In the genomic region with DNA sequence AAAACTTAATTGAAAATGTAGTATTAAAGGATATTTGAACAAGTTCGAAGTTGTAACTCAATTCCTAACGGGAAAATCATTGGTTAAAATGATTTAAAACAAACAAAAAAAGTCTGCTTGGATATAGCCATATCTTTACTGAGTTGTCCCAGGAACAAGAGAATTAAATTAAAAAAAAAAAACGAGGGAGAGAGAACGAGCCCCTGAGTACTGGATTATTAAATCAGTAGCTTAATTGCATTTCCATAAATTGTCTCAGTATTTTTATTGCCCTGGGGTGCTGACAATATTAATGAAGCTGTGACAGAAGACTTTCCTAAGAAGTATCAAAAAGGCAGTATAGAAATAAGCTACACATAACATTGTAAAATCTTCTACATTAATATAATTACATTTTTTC, we compare ENCODE assay signal across 37 cellular contexts.
"Had no signal": no experiment of that assay in that cellular context is flagged by ENCODE, and none has a peak within 500 bp of the region (broad histone marks: within the 10 kb centered on the region; RNA-seq: fewer than 3 reads in every experiment).

No MANE protein-coding gene starts in this region.

- H3K27ac Mint-ChIP-seq: activated naive CD4-positive, alpha-beta T cell treated with anti-CD3 and anti-CD28 coated beads for 36 hours; activated naive CD4-positive, alpha-beta T cell treated with anti-CD3 and anti-CD28 coated beads, Interleukin-2, amount 10 ng/mL, durations not matched to agents 7 days and 5 days; activated naive CD4-positive, alpha-beta T cell treated with anti-CD3 and anti-CD28 coated beads, Interleukin-2, amount 50 U/mL, for 24 hours; activated naive CD8-positive, alpha-beta T cell; activated naive CD8-positive, alpha-beta T cell treated with anti-CD3 and anti-CD28 coated beads for 36 hours; activated naive CD8-positive, alpha-beta T cell treated with anti-CD3 and anti-CD28 coated beads, Interleukin-2, amount 10 ng/mL, durations not matched to agents 7 days and 5 days; activated naive CD8-positive, alpha-beta T cell treated with anti-CD3 and anti-CD28 coated beads, Interleukin-2, amount 50 U/mL, for 24 hours; activated T-cell treated with anti-CD3 and anti-CD28 coated beads, Interleukin-2, amount 50 U/mL, for 24 hours; activated T-cell treated with anti-CD3 and anti-CD28 coated beads, Interleukin-2, amount 50 U/mL, for 72 hours; activated T-helper 1 cell treated with anti-CD3 and anti-CD28 coated beads, Interleukin-12 subunit alpha, Interleukin-12 subunit beta, Interleukin-2, Interleukin-4 antibody, amounts not matched to agents 30 ng/mL and 10 ng/mL and 1 ng/mL, durations not matched to agents 14 hours and 24 hours and 36 hours; activated T-helper 17 cell treated with anti-CD3 and anti-CD28 coated beads, Interleukin-2, amount 50 U/mL, for 72 hours; activated T-helper 2 cell treated with anti-CD3 and anti-CD28 coated beads, Interferon-gamma antibody, Interleukin-2, Interleukin-4, amounts not matched to agents 10 μg/mL and 5 μg/mL and 100 μg/mL, durations not matched to agents 14 hours and 24 hours and 36 hours; brain had no signal

- H3K27ac ChIP-seq: adrenal gland, ascending aorta, body of pancreas, brain microvascular endothelial cell, breast epithelium, cardiac muscle cell had no signal

- H3K4me3 ChIP-seq: adrenal gland, ascending aorta, body of pancreas, breast epithelium, cardiac muscle cell had no signal

- H3K36me3 ChIP-seq: adrenal gland, ascending aorta, brain microvascular endothelial cell, breast epithelium, cardiac muscle cell had no signal

- DNase-seq: activated effector memory CD4-positive, alpha-beta T cell treated with anti-CD3 and anti-CD28 coated beads, Interleukin-2, amount 50 U/mL, for 16 hours; activated effector memory CD4-positive, alpha-beta T cell treated with Interleukin-2 at 50 U/mL for 16 hours; activated gamma-delta T cell; activated gamma-delta T cell treated with Interleukin-2 at 50 U/mL for 16 hours; activated naive CD4-positive, alpha-beta T cell; activated naive CD4-positive, alpha-beta T cell treated with anti-CD3 and anti-CD28 coated beads for 36 hours; activated naive CD4-positive, alpha-beta T cell treated with anti-CD3 and anti-CD28 coated beads, Interleukin-2, amount 10 ng/mL, durations not matched to agents 7 days and 5 days; activated naive CD4-positive, alpha-beta T cell treated with anti-CD3 and anti-CD28 coated beads, Interleukin-2, amount 50 U/mL, for 16 hours; activated naive CD4-positive, alpha-beta T cell treated with Interleukin-2 at 50 U/mL for 16 hours; activated naive CD8-positive, alpha-beta T cell treated with anti-CD3 and anti-CD28 coated beads for 36 hours; activated naive CD8-positive, alpha-beta T cell treated with anti-CD3 and anti-CD28 coated beads, Interleukin-2, amount 10 ng/mL, durations not matched to agents 7 days and 5 days; activated naive CD8-positive, alpha-beta T cell treated with anti-CD3 and anti-CD28 coated beads, Interleukin-2, amount 50 U/mL, for 24 hours; activated T-cell treated with anti-CD3 and anti-CD28 coated beads, Interleukin-2, amount 50 U/mL, for 1 hour; activated T-cell treated with anti-CD3 and anti-CD28 coated beads, Interleukin-2, amount 50 U/mL, for 24 hours; activated T-cell treated with anti-CD3 and anti-CD28 coated beads, Interleukin-2, amount 50 U/mL, for 4 hours; activated T-cell treated with anti-CD3 and anti-CD28 coated beads, Interleukin-2, amount 50 U/mL, for 48 hours; activated T-cell treated with anti-CD3 and anti-CD28 coated beads, Interleukin-2, amount 50 U/mL, for 72 hours; adrenal gland; amniotic stem cell; amygdala; anterior cingulate cortex; aorta; body of pancreas; brain microvascular endothelial cell; caudate nucleus; central memory CD4-positive, alpha-beta T cell; cerebellar nuclear complex had no signal

- H3K9me3 Mint-ChIP-seq: activated naive CD4-positive, alpha-beta T cell treated with anti-CD3 and anti-CD28 coated beads for 36 hours; activated naive CD4-positive, alpha-beta T cell treated with anti-CD3 and anti-CD28 coated beads, Interleukin-2, amount 50 U/mL, for 24 hours; activated T-cell treated with anti-CD3 and anti-CD28 coated beads, Interleukin-2, amount 50 U/mL, for 4 hours; brain had no signal

- H3K36me3 Mint-ChIP-seq: activated naive CD4-positive, alpha-beta T cell treated with anti-CD3 and anti-CD28 coated beads, Interleukin-2, amount 10 ng/mL, durations not matched to agents 7 days and 5 days; activated naive CD4-positive, alpha-beta T cell treated with anti-CD3 and anti-CD28 coated beads, Interleukin-2, amount 50 U/mL, for 24 hours; activated naive CD8-positive, alpha-beta T cell; activated naive CD8-positive, alpha-beta T cell treated with anti-CD3 and anti-CD28 coated beads for 36 hours; activated naive CD8-positive, alpha-beta T cell treated with anti-CD3 and anti-CD28 coated beads, Interleukin-2, amount 10 ng/mL, durations not matched to agents 7 days and 5 days; brain had no signal

- H3K9me3 ChIP-seq: adrenal gland, ascending aorta, body of pancreas, breast epithelium had no signal

- H3K4me3 Mint-ChIP-seq: activated naive CD4-positive, alpha-beta T cell treated with anti-CD3 and anti-CD28 coated beads for 36 hours; activated naive CD4-positive, alpha-beta T cell treated with anti-CD3 and anti-CD28 coated beads, Interleukin-2, amount 10 ng/mL, durations not matched to agents 7 days and 5 days; activated naive CD4-positive, alpha-beta T cell treated with anti-CD3 and anti-CD28 coated beads, Interleukin-2, amount 50 U/mL, for 24 hours; activated naive CD8-positive, alpha-beta T cell; activated naive CD8-positive, alpha-beta T cell treated with anti-CD3 and anti-CD28 coated beads for 36 hours; activated naive CD8-positive, alpha-beta T cell treated with anti-CD3 and anti-CD28 coated beads, Interleukin-2, amount 10 ng/mL, durations not matched to agents 7 days and 5 days; activated naive CD8-positive, alpha-beta T cell treated with anti-CD3 and anti-CD28 coated beads, Interleukin-2, amount 50 U/mL, for 24 hours; activated T-cell treated with anti-CD3 and anti-CD28 coated beads, Interleukin-2, amount 50 U/mL, for 24 hours; activated T-cell treated with anti-CD3 and anti-CD28 coated beads, Interleukin-2, amount 50 U/mL, for 4 hours; activated T-cell treated with anti-CD3 and anti-CD28 coated beads, Interleukin-2, amount 50 U/mL, for 72 hours; activated T-helper 1 cell treated with anti-CD3 and anti-CD28 coated beads, Interleukin-12 subunit alpha, Interleukin-12 subunit beta, Interleukin-2, Interleukin-4 antibody, amounts not matched to agents 30 ng/mL and 10 ng/mL and 1 ng/mL, durations not matched to agents 14 hours and 24 hours and 36 hours; activated T-helper 17 cell treated with anti-CD3 and anti-CD28 coated beads, Interleukin-2, amount 50 U/mL, for 72 hours; brain; central memory CD8-positive, alpha-beta T cell had no signal

- H3K4me1 Mint-ChIP-seq: activated naive CD4-positive, alpha-beta T cell treated with anti-CD3 and anti-CD28 coated beads, Interleukin-2, amount 10 ng/mL, durations not matched to agents 7 days and 5 days; activated naive CD4-positive, alpha-beta T cell treated with anti-CD3 and anti-CD28 coated beads, Interleukin-2, amount 50 U/mL, for 24 hours; activated naive CD8-positive, alpha-beta T cell treated with anti-CD3 and anti-CD28 coated beads, Interleukin-2, amount 10 ng/mL, durations not matched to agents 7 days and 5 days; activated naive CD8-positive, alpha-beta T cell treated with anti-CD3 and anti-CD28 coated beads, Interleukin-2, amount 50 U/mL, for 24 hours; activated T-helper 17 cell treated with anti-CD3 and anti-CD28 coated beads, Interleukin-2, amount 50 U/mL, for 72 hours; brain; central memory CD8-positive, alpha-beta T cell had no signal

- H3K27me3 ChIP-seq: adrenal gland, ascending aorta, body of pancreas, brain microvascular endothelial cell, breast epithelium, cardiac muscle cell had no signal

- ATAC-seq: activated naive CD8-positive, alpha-beta T cell treated with anti-CD3 and anti-CD28 coated beads, Interleukin-2, amount 50 U/mL, for 24 hours; activated T-cell treated with anti-CD3 and anti-CD28 coated beads, Interleukin-2, amount 50 U/mL, for 4 hours; activated T-cell treated with anti-CD3 and anti-CD28 coated beads, Interleukin-2, amount 50 U/mL, for 72 hours; activated T-helper 17 cell treated with anti-CD3 and anti-CD28 coated beads, Interleukin-2, amount 50 U/mL, for 72 hours; body of pancreas had no signal

- H3K27me3 Mint-ChIP-seq: activated naive CD4-positive, alpha-beta T cell treated with anti-CD3 and anti-CD28 coated beads, Interleukin-2, amount 10 ng/mL, durations not matched to agents 7 days and 5 days; activated naive CD4-positive, alpha-beta T cell treated with anti-CD3 and anti-CD28 coated beads, Interleukin-2, amount 50 U/mL, for 24 hours; activated naive CD8-positive, alpha-beta T cell; activated naive CD8-positive, alpha-beta T cell treated with anti-CD3 and anti-CD28 coated beads for 36 hours; activated naive CD8-positive, alpha-beta T cell treated with anti-CD3 and anti-CD28 coated beads, Interleukin-2, amount 10 ng/mL, durations not matched to agents 7 days and 5 days; activated naive CD8-positive, alpha-beta T cell treated with anti-CD3 and anti-CD28 coated beads, Interleukin-2, amount 50 U/mL, for 24 hours; activated T-cell treated with anti-CD3 and anti-CD28 coated beads, Interleukin-2, amount 50 U/mL, for 24 hours; activated T-helper 17 cell treated with anti-CD3 and anti-CD28 coated beads, Interleukin-2, amount 50 U/mL, for 72 hours; brain; central memory CD8-positive, alpha-beta T cell had no signal

- H3K4me1 ChIP-seq: adrenal gland, ascending aorta, body of pancreas, breast epithelium had no signal
